13 cellular contexts compared by ENCODE assay signal in genomic region chr6:90000864-90001731, GRCh38.
DNase-seq lines count a peak whose midpoint lies in the region; ATAC-seq, FAIRE-seq and TF ChIP-seq lines count a peak whose summit lies in the region.
"Had no signal": no experiment of that assay in that cellular context is flagged by ENCODE, and none has a peak within 500 bp of the region (broad histone marks: within the 10 kb centered on the region; RNA-seq: fewer than 3 reads in every experiment).

No MANE protein-coding gene starts in this region.

- TF ChIP-seq CTCF in epithelial cell of esophagus (IDR thresholded peaks at IDR 0.05; ENCODE audit: insufficient read depth, low read depth, low read length, missing control alignments): no peak

- H3K4me3 ChIP-seq in epithelial cell of esophagus (ENCODE audit: low read length): no peak overlapping the region
- H3K4me3 ChIP-seq: MG63 had no signal

- ATAC-seq in activated naive CD8-positive, alpha-beta T cell treated with anti-CD3 and anti-CD28 coated beads, Interleukin-2, amount 50 U/mL, for 24 hours: peak; percentile 42
- ATAC-seq in GM19463 (IDR thresholded peaks at IDR 0.05; ENCODE audit: unreplicated experiment): no peak
- no peak for ATAC-seq in HG03135 (IDR thresholded peaks at IDR 0.05; ENCODE audit: unreplicated experiment)
- ATAC-seq in GM21619 (IDR thresholded peaks at IDR 0.05; ENCODE audit: unreplicated experiment): no peak
- ATAC-seq: CD8-positive, alpha-beta T cell; left ventricle myocardium superior had no signal

- H3K36me3 Mint-ChIP-seq in activated naive CD8-positive, alpha-beta T cell treated with anti-CD3 and anti-CD28 coated beads, Interleukin-2, amount 50 U/mL, for 24 hours (ENCODE audit: low read depth): peaks cover 49% of the 10 kb centered on the region
- H3K36me3 Mint-ChIP-seq in activated naive CD8-positive, alpha-beta T cell treated with anti-CD3 and anti-CD28 coated beads for 36 hours: peaks cover 34% of the 10 kb centered on the region

- DNase-seq in activated naive CD8-positive, alpha-beta T cell treated with anti-CD3 and anti-CD28 coated beads, Interleukin-2, amount 50 U/mL, for 24 hours: no peak
- DNase-seq in activated naive CD8-positive, alpha-beta T cell treated with anti-CD3 and anti-CD28 coated beads for 36 hours: no peak
- DNase-seq in NCI-H82 (lab: John Stamatoyannopoulos, UW) (peak; percentile 99), epithelial cell of esophagus (ENCODE audit: low read depth) (peak; percentile 88), urothelium cell line (ENCODE audit: low spot score) (peak; percentile 8)
- DNase-seq: brain microvascular endothelial cell, left ventricle myocardium superior, MG63, occipital lobe had no signal

- no peak overlapping the region for H3K4me3 Mint-ChIP-seq in activated naive CD8-positive, alpha-beta T cell treated with anti-CD3 and anti-CD28 coated beads, Interleukin-2, amount 50 U/mL, for 24 hours
- no peak overlapping the region for H3K4me3 Mint-ChIP-seq in activated naive CD8-positive, alpha-beta T cell treated with anti-CD3 and anti-CD28 coated beads for 36 hours
- H3K4me3 Mint-ChIP-seq: CD8-positive, alpha-beta T cell had no signal

- no peak for FAIRE-seq in urothelium cell line (lab: Jason Lieb, UNC)

- H3K4me1 Mint-ChIP-seq in activated naive CD8-positive, alpha-beta T cell treated with anti-CD3 and anti-CD28 coated beads, Interleukin-2, amount 50 U/mL, for 24 hours: peaks cover 34% of the 10 kb centered on the region
- peaks cover 41% of the 10 kb centered on the region for H3K4me1 Mint-ChIP-seq in activated naive CD8-positive, alpha-beta T cell treated with anti-CD3 and anti-CD28 coated beads for 36 hours

- no peaks in the 10 kb centered on the region for H3K9me3 Mint-ChIP-seq in activated naive CD8-positive, alpha-beta T cell treated with anti-CD3 and anti-CD28 coated beads, Interleukin-2, amount 50 U/mL, for 24 hours
- peaks cover 3% of the 10 kb centered on the region for H3K9me3 Mint-ChIP-seq in activated naive CD8-positive, alpha-beta T cell treated with anti-CD3 and anti-CD28 coated beads for 36 hours
- H3K9me3 Mint-ChIP-seq: CD8-positive, alpha-beta T cell had no signal

- no peak overlapping the region for H3K27ac Mint-ChIP-seq in activated naive CD8-positive, alpha-beta T cell treated with anti-CD3 and anti-CD28 coated beads, Interleukin-2, amount 50 U/mL, for 24 hours
- no peak overlapping the region for H3K27ac Mint-ChIP-seq in activated naive CD8-positive, alpha-beta T cell treated with anti-CD3 and anti-CD28 coated beads for 36 hours

- H3K27me3 Mint-ChIP-seq in activated naive CD8-positive, alpha-beta T cell treated with anti-CD3 and anti-CD28 coated beads, Interleukin-2, amount 50 U/mL, for 24 hours: no peaks in the 10 kb centered on the region
- H3K27me3 Mint-ChIP-seq in activated naive CD8-positive, alpha-beta T cell treated with anti-CD3 and anti-CD28 coated beads for 36 hours: no peaks in the 10 kb centered on the region

Comparison
In these comparisons a context has a peak if more than half of its experiments do, and no peak if none do; other contexts are left out.
1. DNase-seq: peak in NCI-H82 (single experiment), epithelial cell of esophagus (single experiment) and urothelium cell line (single experiment); none in activated naive CD8-positive, alpha-beta T cell treated with anti-CD3 and anti-CD28 coated beads, Interleukin-2, amount 50 U/mL, for 24 hours (single experiment) and activated naive CD8-positive, alpha-beta T cell treated with anti-CD3 and anti-CD28 coated beads for 36 hours (single experiment).